In genomic region chr14:70033561-70033960, GRCh38 we compare ENCODE assay signal across 19 cellular contexts.
A peak's percentile ranks its signal among the peaks of the same experiment; 100 is the strongest.
DNase-seq lines count a peak whose midpoint lies in the region; ATAC-seq, FAIRE-seq and TF ChIP-seq lines count a peak whose summit lies in the region.
"Had no signal": no experiment of that assay in that cellular context is flagged by ENCODE, and none has a peak within 500 bp of the region (broad histone marks: within the 10 kb centered on the region; RNA-seq: fewer than 3 reads in every experiment).

No MANE protein-coding gene starts in this region.

- H3K27me3 ChIP-seq in spleen (replicated peaks in 1 of 7) (peaks cover 0 to 3% (median 0%) of the 10 kb centered on the region in 7 donors), colonic mucosa (no peaks in the 10 kb centered on the region)
- H3K27me3 ChIP-seq: BLaER1 had no signal

- H3K4me3 ChIP-seq in spleen (no peak overlapping the region), colonic mucosa (no peak overlapping the region)
- H3K4me3 ChIP-seq: BLaER1, GM23248, HAP-1 had no signal

- H3K4me1 ChIP-seq in spleen (peaks cover 0 to 6% (median 0%) of the 10 kb centered on the region in 6 donors), colonic mucosa (no peaks in the 10 kb centered on the region)
- H3K4me1 ChIP-seq: BLaER1, HAP-1 had no signal

- TF ChIP-seq POLR2A in spleen (IDR thresholded peaks at IDR 0.05), result no peak

- H3K4me1 Mint-ChIP-seq in neural crest cell, result peaks cover 17% of the 10 kb centered on the region
- H3K4me1 Mint-ChIP-seq: B cell; CD4-positive, CD25-positive, alpha-beta regulatory T cell had no signal

- H3K36me3 Mint-ChIP-seq in neural crest cell (ENCODE audit: low read depth), result peaks cover 14% of the 10 kb centered on the region
- H3K36me3 Mint-ChIP-seq: CD4-positive, CD25-positive, alpha-beta regulatory T cell; CD8-positive, alpha-beta T cell had no signal

- intact Hi-C loops in spleen (cut with DNase I; ENCODE audit: low total_unique reads) (no loop called here), colonic mucosa (cut with DNase I) (no loop called here)

- no peak overlapping the region for H3K9ac ChIP-seq in colonic mucosa (ENCODE audit: low read depth in 2 of 2, low read length in 2 of 2)
- H3K9ac ChIP-seq: BLaER1, GM23248 had no signal

- H3K27me3 Mint-ChIP-seq in neural crest cell (ENCODE audit: low read depth), result no peaks in the 10 kb centered on the region

- DNase-seq in HTR-8/SVneo (ENCODE audit: insufficient read length, low spot score) (no peak), neural crest cell (ENCODE audit: low read depth, low spot score) (no peak), spleen (peak; percentile 51), NCI-H2029 treated with DMSO at 0.1 percent for 48 hours (lab: John Stamatoyannopoulos, UW) (no peak), colonic mucosa (no peak)
- DNase-seq: Caco-2; CD4-positive, CD25-positive, alpha-beta regulatory T cell; CD8-positive, alpha-beta T cell; DMS153; DND-41; GM23248; HFFc6 had no signal

- H3K9me3 ChIP-seq in spleen, result no peaks in the 10 kb centered on the region
- no peaks in the 10 kb centered on the region for H3K9me3 ChIP-seq in colonic mucosa
- H3K9me3 ChIP-seq: BLaER1, Caco-2, HAP-1 had no signal

- H3K27ac ChIP-seq in spleen (no peak overlapping the region), colonic mucosa (no peak overlapping the region)
- H3K27ac ChIP-seq: BLaER1, C4-2B, GM23248 had no signal

- peak overlapping the region; percentile 90 for H3K27ac Mint-ChIP-seq in neural crest cell (ENCODE audit: unreplicated experiment)
- H3K27ac Mint-ChIP-seq: B cell; CD8-positive, alpha-beta T cell; HFFc6 had no signal

- no peaks in the 10 kb centered on the region for H3K9me3 Mint-ChIP-seq in neural crest cell
- H3K9me3 Mint-ChIP-seq: CD8-positive, alpha-beta T cell had no signal

- H3K36me3 ChIP-seq in spleen (no peaks in the 10 kb centered on the region), colonic mucosa (no peaks in the 10 kb centered on the region)
- H3K36me3 ChIP-seq: BLaER1, HAP-1 had no signal

- no peak for ATAC-seq in HG02759 (IDR thresholded peaks at IDR 0.05; ENCODE audit: unreplicated experiment)
- ATAC-seq: CD8-positive, alpha-beta T cell had no signal

- peak; percentile 51 for FAIRE-seq in HTR-8/SVneo (lab: Jason Lieb, UNC)
- FAIRE-seq: G401.6, GM12892 had no signal

- TF ChIP-seq CTCF in neural crest cell (conservative IDR thresholded peaks at IDR 0.05), result no peak
- TF ChIP-seq CTCF in spleen (IDR thresholded peaks at IDR 0.05 in 8 of 11, conservative IDR thresholded peaks at IDR 0.05 in 3 of 11), result no peak
- TF ChIP-seq CTCF in colonic mucosa (IDR thresholded peaks at IDR 0.05), result no peak

- peak overlapping the region; percentile 13 for H3K4me3 Mint-ChIP-seq in neural crest cell
- H3K4me3 Mint-ChIP-seq: B cell; CD4-positive, CD25-positive, alpha-beta regulatory T cell; CD8-positive, alpha-beta T cell; HFFc6 had no signal

- 68 to 89% (median 75%) methylated on average over 2 of the region's 2 CpGs for WGBS in spleen, 5 donors
